In genomic region chr7:116698396-116698795, GRCh38 we compare ENCODE assay signal across 15 cellular contexts.
"Had no signal": no experiment of that assay in that cellular context is flagged by ENCODE, and none has a peak within 500 bp of the region (broad histone marks: within the 10 kb centered on the region; RNA-seq: fewer than 3 reads in every experiment).

No MANE protein-coding gene starts in this region.

- DNase-seq: activated CD4-positive, alpha-beta T cell treated with anti-CD3 and anti-CD28 coated beads, Interleukin-2, amount 10 ng/mL, durations not matched to agents 24 days and 14 days; activated CD8-positive, alpha-beta T cell treated with anti-CD3 and anti-CD28 coated beads for 36 hours; activated naive CD4-positive, alpha-beta T cell treated with anti-CD3 and anti-CD28 coated beads for 36 hours; activated T-cell treated with anti-CD3 and anti-CD28 coated beads, Interleukin-2, amount 50 U/mL, for 24 hours; anterior cingulate cortex; cerebellar nuclear complex; foreskin keratinocyte; left lung; mammary epithelial cell; ovary; stimulated activated CD4-positive, alpha-beta T cell treated with anti-CD3 and anti-CD28 coated beads, Interleukin-12 subunit alpha, Interleukin-12 subunit beta, amount 100 ng/mL, for 4 hours; stimulated activated CD4-positive, alpha-beta T cell treated with anti-CD3 and anti-CD28 coated beads, Interleukin-1b, Interleukin-23, amount 100 ng/mL, for 48 hours; stimulated activated CD8-positive, alpha-beta memory T cell treated with anti-CD3 and anti-CD28 coated beads, Interleukin-4, amount 100 ng/mL, for 48 hours; stimulated activated naive CD4-positive, alpha-beta T cell treated with Interleukin-2 at 50 U/mL for 16 hours had no signal

- H3K27ac ChIP-seq: foreskin keratinocyte, left lung, ovary had no signal

- ATAC-seq: activated CD8-positive, alpha-beta T cell treated with anti-CD3 and anti-CD28 coated beads for 36 hours; foreskin keratinocyte; left lung; sciatic nerve had no signal
